In genomic region chr12:118135788-118136558, GRCh38 we compare ENCODE assay signal across 8 cellular contexts. TPM values are rescaled to one million over a fixed set of nuclear protein-coding genes. Genes with fewer than 3 reads are reported as not detected.
DNase-seq lines count a peak whose midpoint lies in the region; ATAC-seq and TF ChIP-seq lines count a peak whose summit lies in the region.

PEBP1 (plus strand) TSS chr12:118136124; CDS start chr12:118136210, 86 bp downstream.

- H3K4me3 ChIP-seq in kidney epithelial cell (ENCODE audit: low read depth, low read length), result peak within 1 kb of the TSS; percentile 95

- DNase-seq in AG20443 (ENCODE audit: low spot score), result peak; percentile 99
- peak; percentile 91 for DNase-seq in NCI-H510A (lab: John Stamatoyannopoulos, UW)
- DNase-seq in activated CD4-positive, alpha-beta T cell treated with anti-CD3 and anti-CD28 coated beads for 24 hours (ENCODE audit: low read depth in 2 of 2), result peak; percentile 84 to 90
- peak; percentile 97 for DNase-seq in cerebellum (ENCODE audit: low spot score)
- peak; percentile 60 for DNase-seq in kidney epithelial cell (ENCODE audit: low read depth)
- DNase-seq in stimulated activated CD4-positive, alpha-beta T cell treated with anti-CD3 and anti-CD28 coated beads, Interleukin-15, amount 100 ng/mL, for 24 hours, result peak; percentile 97

- no peaks in the 10 kb centered on the region for H3K27me3 ChIP-seq in kidney epithelial cell (ENCODE audit: control insufficient read depth, insufficient read depth, low read length)

- ATAC-seq in GM19025 (IDR thresholded peaks at IDR 0.05; ENCODE audit: low read depth, unreplicated experiment) (peak; percentile 95), HG03280 (IDR thresholded peaks at IDR 0.05; ENCODE audit: unreplicated experiment) (peak; percentile 97)

- no peak for TF ChIP-seq CTCF in kidney epithelial cell (IDR thresholded peaks at IDR 0.05; ENCODE audit: insufficient read depth, low read length, poor library complexity, severe bottlenecking)

- no peaks in the 10 kb centered on the region for H3K36me3 ChIP-seq in kidney epithelial cell (ENCODE audit: control insufficient read depth, insufficient read depth, low read length)

RNA-seq across cellular contexts. Expression of gene PEBP1, which starts in this region (rescaled TPM):
- total RNA-seq in cerebellum (160 TPM), kidney epithelial cell (301 and 331 TPM in 2 replicates)

Comparison
In these comparisons a context has a peak if more than half of its experiments do, and no peak if none do; other contexts are left out.
1. Peak in every context shown above with its lines: DNase-seq, ATAC-seq and H3K4me3 ChIP-seq.